In the genomic region with DNA sequence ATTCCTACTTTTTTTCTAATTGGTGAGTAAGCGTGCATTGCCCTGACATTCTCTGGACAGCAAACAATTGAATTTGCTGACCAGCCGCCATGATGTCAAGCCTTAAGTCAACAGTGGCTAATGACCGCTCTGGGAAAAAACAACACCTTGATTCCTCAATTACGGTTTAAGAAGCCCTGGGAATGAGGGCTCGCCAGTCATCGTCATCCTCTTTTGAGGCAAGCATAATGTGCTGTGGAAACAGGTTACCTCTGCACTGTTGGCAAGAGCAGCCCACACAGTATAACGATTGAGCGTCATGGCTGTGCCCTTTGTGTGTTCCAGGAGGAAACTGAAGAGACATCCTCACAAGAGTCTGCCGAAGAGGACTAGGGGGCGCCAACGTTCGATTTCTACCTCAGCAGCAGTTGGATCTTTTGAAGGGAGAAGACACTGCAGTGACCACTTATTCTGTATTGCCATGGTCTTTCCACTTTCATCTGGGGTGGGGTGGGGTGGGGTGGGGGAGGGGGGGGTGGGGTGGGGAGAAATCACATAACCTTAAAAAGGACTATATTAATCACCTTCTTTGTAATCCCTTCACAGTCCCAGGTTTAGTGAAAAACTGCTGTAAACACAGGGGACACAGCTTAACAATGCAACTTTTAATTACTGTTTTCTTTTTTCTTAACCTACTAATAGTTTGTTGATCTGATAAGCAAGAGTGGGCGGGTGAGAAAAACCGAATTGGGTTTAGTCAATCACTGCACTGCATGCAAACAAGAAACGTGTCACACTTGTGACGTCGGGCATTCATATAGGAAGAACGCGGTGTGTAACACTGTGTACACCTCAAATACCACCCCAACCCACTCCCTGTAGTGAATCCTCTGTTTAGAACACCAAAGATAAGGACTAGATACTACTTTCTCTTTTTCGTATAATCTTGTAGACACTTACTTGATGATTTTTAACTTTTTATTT, we compare ENCODE assay signal across 1 cellular context.
TF ChIP-seq lines count a peak whose summit lies in the region.

No MANE protein-coding gene starts in this region.

TF ChIP-seq in GM12878, 131 proteins besides CTCF, POLR2A, EP300 and RAD21 (continued from another document):
- TF ChIP-seq SMC3 (IDR thresholded peaks at IDR 0.05; ENCODE audit: borderline replicate concordance, low read length) (peak; percentile 35), BRCA1 (IDR thresholded peaks at IDR 0.05; ENCODE audit: low read depth, low read length) (no peak), MEF2B (IDR thresholded peaks at IDR 0.05; ENCODE audit: partially characterized antibody, poor library complexity, severe bottlenecking) (no peak), IKZF2 (IDR thresholded peaks at IDR 0.05) (no peak), CREM (IDR thresholded peaks at IDR 0.05; ENCODE audit: low read depth) (0 out of 2 replicates have a peak, but pooled peaks have one; percentile 15), SMAD5 (IDR thresholded peaks at IDR 0.05; ENCODE audit: low read depth) (no peak), SUPT20H (IDR thresholded peaks at IDR 0.05; ENCODE audit: borderline replicate concordance, control insufficient read depth, low read depth, low read length) (no peak)
- TF ChIP-seq, protein P1, sequence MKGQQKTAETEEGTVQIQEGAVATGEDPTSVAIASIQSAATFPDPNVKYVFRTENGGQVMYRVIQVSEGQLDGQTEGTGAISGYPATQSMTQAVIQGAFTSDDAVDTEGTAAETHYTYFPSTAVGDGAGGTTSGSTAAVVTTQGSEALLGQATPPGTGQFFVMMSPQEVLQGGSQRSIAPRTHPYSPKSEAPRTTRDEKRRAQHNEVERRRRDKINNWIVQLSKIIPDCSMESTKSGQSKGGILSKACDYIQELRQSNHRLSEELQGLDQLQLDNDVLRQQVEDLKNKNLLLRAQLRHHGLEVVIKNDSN (IDR thresholded peaks at IDR 0.05; ENCODE audit: borderline replicate concordance, extremely low read length, insufficient read depth, low read depth, low read length): no peak
